Comparison of ENCODE assay signal across 1 cellular context in the genomic region with DNA sequence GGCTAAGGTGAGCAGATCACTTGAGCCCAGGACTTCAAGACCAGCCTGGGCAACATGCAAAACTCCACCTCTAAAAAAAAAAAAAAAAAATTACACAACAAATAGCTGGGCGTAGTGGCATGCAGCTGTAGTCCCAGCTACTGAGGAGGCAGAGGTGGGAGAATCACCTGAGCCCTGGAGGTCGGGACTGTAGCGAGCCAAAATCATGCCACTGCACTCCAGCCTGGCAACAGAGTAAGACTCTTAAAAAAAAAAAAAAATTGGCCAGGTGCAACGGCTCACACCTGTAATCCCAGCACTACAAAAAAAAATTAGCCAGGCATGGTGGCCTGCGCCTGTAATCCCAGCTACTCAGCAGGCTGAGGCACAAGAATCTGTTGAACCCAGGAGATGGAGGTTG.
TF ChIP-seq lines count a peak whose summit lies in the region.

No MANE protein-coding gene starts in this region.

TF ChIP-seq in SK-N-SH treated with all-trans-retinoic acid at 6 μM for 48 hours, 23 proteins besides CTCF, POLR2A, EP300 and RAD21 (continued from another document):
- TF ChIP-seq, protein P1, sequence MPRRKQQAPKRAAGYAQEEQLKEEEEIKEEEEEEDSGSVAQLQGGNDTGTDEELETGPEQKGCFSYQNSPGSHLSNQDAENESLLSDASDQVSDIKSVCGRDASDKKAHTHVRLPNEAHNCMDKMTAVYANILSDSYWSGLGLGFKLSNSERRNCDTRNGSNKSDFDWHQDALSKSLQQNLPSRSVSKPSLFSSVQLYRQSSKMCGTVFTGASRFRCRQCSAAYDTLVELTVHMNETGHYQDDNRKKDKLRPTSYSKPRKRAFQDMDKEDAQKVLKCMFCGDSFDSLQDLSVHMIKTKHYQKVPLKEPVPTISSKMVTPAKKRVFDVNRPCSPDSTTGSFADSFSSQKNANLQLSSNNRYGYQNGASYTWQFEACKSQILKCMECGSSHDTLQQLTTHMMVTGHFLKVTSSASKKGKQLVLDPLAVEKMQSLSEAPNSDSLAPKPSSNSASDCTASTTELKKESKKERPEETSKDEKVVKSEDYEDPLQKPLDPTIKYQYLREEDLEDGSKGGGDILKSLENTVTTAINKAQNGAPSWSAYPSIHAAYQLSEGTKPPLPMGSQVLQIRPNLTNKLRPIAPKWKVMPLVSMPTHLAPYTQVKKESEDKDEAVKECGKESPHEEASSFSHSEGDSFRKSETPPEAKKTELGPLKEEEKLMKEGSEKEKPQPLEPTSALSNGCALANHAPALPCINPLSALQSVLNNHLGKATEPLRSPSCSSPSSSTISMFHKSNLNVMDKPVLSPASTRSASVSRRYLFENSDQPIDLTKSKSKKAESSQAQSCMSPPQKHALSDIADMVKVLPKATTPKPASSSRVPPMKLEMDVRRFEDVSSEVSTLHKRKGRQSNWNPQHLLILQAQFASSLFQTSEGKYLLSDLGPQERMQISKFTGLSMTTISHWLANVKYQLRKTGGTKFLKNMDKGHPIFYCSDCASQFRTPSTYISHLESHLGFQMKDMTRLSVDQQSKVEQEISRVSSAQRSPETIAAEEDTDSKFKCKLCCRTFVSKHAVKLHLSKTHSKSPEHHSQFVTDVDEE (CRISPR knock-in tag; IDR thresholded peaks at IDR 0.05) = no peak
- TF ChIP-seq ZNF565 (CRISPR knock-in tag; conservative IDR thresholded peaks at IDR 0.05; ENCODE audit: low read depth) (no peak), RARB (CRISPR knock-in tag; IDR thresholded peaks at IDR 0.05) (no peak), ZFP3 (CRISPR knock-in tag; IDR thresholded peaks at IDR 0.05) (no peak), ARNTL (CRISPR knock-in tag; IDR thresholded peaks at IDR 0.05; ENCODE audit: borderline replicate concordance, low read depth) (no peak), OSR1 (CRISPR knock-in tag; IDR thresholded peaks at IDR 0.05) (no peak)
